Comparison of ENCODE assay signal across 8 cellular contexts in genomic region chr1:62783736-62784508, GRCh38. TPM values are rescaled to one million over a fixed set of nuclear protein-coding genes. Genes with fewer than 3 reads are reported as not detected.
A peak's percentile ranks its signal among the peaks of the same experiment; 100 is the strongest.
DNase-seq lines count a peak whose midpoint lies in the region; ATAC-seq and TF ChIP-seq lines count a peak whose summit lies in the region.

A gene with protein sequence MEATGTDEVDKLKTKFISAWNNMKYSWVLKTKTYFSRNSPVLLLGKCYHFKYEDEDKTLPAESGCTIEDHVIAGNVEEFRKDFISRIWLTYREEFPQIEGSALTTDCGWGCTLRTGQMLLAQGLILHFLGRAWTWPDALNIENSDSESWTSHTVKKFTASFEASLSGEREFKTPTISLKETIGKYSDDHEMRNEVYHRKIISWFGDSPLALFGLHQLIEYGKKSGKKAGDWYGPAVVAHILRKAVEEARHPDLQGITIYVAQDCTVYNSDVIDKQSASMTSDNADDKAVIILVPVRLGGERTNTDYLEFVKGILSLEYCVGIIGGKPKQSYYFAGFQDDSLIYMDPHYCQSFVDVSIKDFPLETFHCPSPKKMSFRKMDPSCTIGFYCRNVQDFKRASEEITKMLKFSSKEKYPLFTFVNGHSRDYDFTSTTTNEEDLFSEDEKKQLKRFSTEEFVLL (plus strand): TSS chr1:62784132. CDS start chr1:62803787, 19,655 bp downstream.

- no peaks in the 10 kb centered on the region for H3F3A ChIP-seq in GM23338 (replicated peaks; ENCODE audit: low read depth)

- peak within 1 kb of the TSS; percentile 56 for H2AFZ ChIP-seq in GM23338

- no peaks in the 10 kb centered on the region for H3K9me3 Mint-ChIP-seq in GM23338
- no peaks in the 10 kb centered on the region for H3K9me3 Mint-ChIP-seq in activated T-helper 1 cell treated with anti-CD3 and anti-CD28 coated beads, Interleukin-12 subunit alpha, Interleukin-12 subunit beta, Interleukin-2, Interleukin-4 antibody, amounts not matched to agents 30 ng/mL and 10 ng/mL and 1 ng/mL, durations not matched to agents 14 hours and 24 hours and 36 hours
- H3K9me3 Mint-ChIP-seq in naive thymus-derived CD8-positive, alpha-beta T cell = no peaks in the 10 kb centered on the region

- peaks cover 2% of the 10 kb centered on the region for H3K27me3 Mint-ChIP-seq in GM23338 (ENCODE audit: insufficient read depth, low read depth, poor library complexity)
- peaks cover 4% of the 10 kb centered on the region for H3K27me3 Mint-ChIP-seq in activated T-helper 1 cell treated with anti-CD3 and anti-CD28 coated beads, Interleukin-12 subunit alpha, Interleukin-12 subunit beta, Interleukin-2, Interleukin-4 antibody, amounts not matched to agents 30 ng/mL and 10 ng/mL and 1 ng/mL, durations not matched to agents 14 hours and 24 hours and 36 hours (ENCODE audit: insufficient read depth)
- peaks cover 1 to 9% (median 7%) of the 10 kb centered on the region in 5 donors for H3K27me3 Mint-ChIP-seq in naive thymus-derived CD8-positive, alpha-beta T cell

- no peak within 1 kb of the TSS for H3K4me3 Mint-ChIP-seq in GM23338
- no peak within 1 kb of the TSS for H3K4me3 Mint-ChIP-seq in activated T-helper 1 cell treated with anti-CD3 and anti-CD28 coated beads, Interleukin-12 subunit alpha, Interleukin-12 subunit beta, Interleukin-2, Interleukin-4 antibody, amounts not matched to agents 30 ng/mL and 10 ng/mL and 1 ng/mL, durations not matched to agents 14 hours and 24 hours and 36 hours
- no peak within 1 kb of the TSS for H3K4me3 Mint-ChIP-seq in naive thymus-derived CD8-positive, alpha-beta T cell

- POLR2A ChIA-PET in naive thymus-derived CD8-positive, alpha-beta T cell (lab: Charles Lee) = interaction anchor here (0.7 to 1.0 kb wide), 2 partner anchors 150 to 348 kb away, joined by 4 to 6 read pairs; no protein-coding TSS in a partner anchor

- no peaks in the 10 kb centered on the region for H3K36me3 Mint-ChIP-seq in GM23338 (ENCODE audit: low read depth)
- no peaks in the 10 kb centered on the region for H3K36me3 Mint-ChIP-seq in activated T-helper 1 cell treated with anti-CD3 and anti-CD28 coated beads, Interleukin-12 subunit alpha, Interleukin-12 subunit beta, Interleukin-2, Interleukin-4 antibody, amounts not matched to agents 30 ng/mL and 10 ng/mL and 1 ng/mL, durations not matched to agents 14 hours and 24 hours and 36 hours (ENCODE audit: low read depth)
- H3K36me3 Mint-ChIP-seq in naive thymus-derived CD8-positive, alpha-beta T cell = peaks cover 0 to 2% (median 0%) of the 10 kb centered on the region in 3 donors

- H3K4me2 ChIP-seq in GM23338 = peak within 1 kb of the TSS; percentile 88

- peak; percentile 98 for ATAC-seq in GM23338
- ATAC-seq in naive thymus-derived CD8-positive, alpha-beta T cell = peak; percentile 95

- H3K79me2 ChIP-seq in GM23338 (replicated peaks; ENCODE audit: insufficient read depth) = peaks cover 44% of the 10 kb centered on the region

- no peaks in the 10 kb centered on the region for H3K36me3 ChIP-seq in GM23338 (ENCODE audit: insufficient read depth)

- intact Hi-C loops in activated T-helper 1 cell treated with anti-CD3 and anti-CD28 coated beads, Interleukin-12 subunit alpha, Interleukin-12 subunit beta, Interleukin-2, Interleukin-4 antibody, amounts not matched to agents 30 ng/mL and 10 ng/mL and 1 ng/mL, durations not matched to agents 14 hours and 24 hours and 36 hours (cut with micrococcal nuclease) = loop anchor here (1.0 to 10.0 kb wide), 7 partner anchors 96 to 1469 kb away; partner anchors contain the start of genes ALG6, DOCK7, EFCAB7 and ITGB3BP

- H4K20me1 ChIP-seq in GM23338 (replicated peaks; ENCODE audit: insufficient read depth) = no peaks in the 10 kb centered on the region

- no peaks in the 10 kb centered on the region; the same call in 1 of the 2 replicates for H3K4me1 ChIP-seq in GM23338 (ENCODE audit: insufficient read depth)

- peak within 1 kb of the TSS; percentile 60 for H3K4me3 ChIP-seq in GM23338

- H3K27ac Mint-ChIP-seq in GM23338 = no peak within 1 kb of the TSS
- H3K27ac Mint-ChIP-seq in activated T-helper 1 cell treated with anti-CD3 and anti-CD28 coated beads, Interleukin-12 subunit alpha, Interleukin-12 subunit beta, Interleukin-2, Interleukin-4 antibody, amounts not matched to agents 30 ng/mL and 10 ng/mL and 1 ng/mL, durations not matched to agents 14 hours and 24 hours and 36 hours = no peak within 1 kb of the TSS
- no peak within 1 kb of the TSS for H3K27ac Mint-ChIP-seq in naive thymus-derived CD8-positive, alpha-beta T cell

- no peaks in the 10 kb centered on the region for H3K27me3 ChIP-seq in GM23338 (ENCODE audit: insufficient read depth)

- DNase-seq in Daoy (ENCODE audit: low read depth) (peak; percentile 99), GM23338 (ENCODE audit: low spot score) (peak; percentile 99), Kasumi-1 (lab: John Stamatoyannopoulos, UW) (peak; percentile 94 to 96), RKO (ENCODE audit: low spot score) (peak; percentile 97), fibroblast of peridontal ligament (ENCODE audit: extremely low read depth) (peak; percentile 97)
- DNase-seq in activated T-helper 1 cell treated with anti-CD3 and anti-CD28 coated beads, Interleukin-12 subunit alpha, Interleukin-12 subunit beta, Interleukin-2, Interleukin-4 antibody, amounts not matched to agents 30 ng/mL and 10 ng/mL and 1 ng/mL, durations not matched to agents 14 hours and 24 hours and 36 hours (ENCODE audit: low spot score) = peak; percentile 90
- DNase-seq in naive thymus-derived CD8-positive, alpha-beta T cell = peak; percentile 81 to 98 (median 92)
- peak; percentile 87 to 97 (median 94) for DNase-seq in stimulated activated naive CD4-positive, alpha-beta T cell (lab: John Stamatoyannopoulos, UW)

- no peak within 1 kb of the TSS for H3K27ac ChIP-seq in GM23338 (ENCODE audit: low read depth)

- no peaks in the 10 kb centered on the region for H3K9me2 ChIP-seq in GM23338 (ENCODE audit: insufficient read depth)

- TF ChIP-seq CTCF in GM23338 (conservative IDR thresholded peaks at IDR 0.05; ENCODE audit: low read depth in 2 of 2) = no peak

- peaks cover 4% of the 10 kb centered on the region for H3K4me1 Mint-ChIP-seq in GM23338
- peaks cover 8% of the 10 kb centered on the region for H3K4me1 Mint-ChIP-seq in activated T-helper 1 cell treated with anti-CD3 and anti-CD28 coated beads, Interleukin-12 subunit alpha, Interleukin-12 subunit beta, Interleukin-2, Interleukin-4 antibody, amounts not matched to agents 30 ng/mL and 10 ng/mL and 1 ng/mL, durations not matched to agents 14 hours and 24 hours and 36 hours (ENCODE audit: low read depth)
- peaks cover 9 to 20% (median 13%) of the 10 kb centered on the region in 4 donors for H3K4me1 Mint-ChIP-seq in naive thymus-derived CD8-positive, alpha-beta T cell

TF ChIP-seq in GM23338, 12 proteins besides CTCF, POLR2A, EP300 and RAD21 (continues in another document):
- TF ChIP-seq NANOG (IDR thresholded peaks at IDR 0.05; ENCODE audit: borderline replicate concordance) (no peak), REST (IDR thresholded peaks at IDR 0.05; ENCODE audit: unreplicated experiment) (no peak), POLR2AphosphoS5 (IDR thresholded peaks at IDR 0.05; ENCODE audit: low read depth) (peak; percentile 94), CREB1 (CRISPR knock-in tag; IDR thresholded peaks at IDR 0.05; ENCODE audit: low read depth) (peak; percentile 84), EZH2phosphoT487 (IDR thresholded peaks at IDR 0.05; ENCODE audit: unreplicated experiment) (no peak), STAT1 (IDR thresholded peaks at IDR 0.05; ENCODE audit: unreplicated experiment) (no peak), ZNF114 (CRISPR knock-in tag; IDR thresholded peaks at IDR 0.05) (no peak), ZNF331 (CRISPR knock-in tag; IDR thresholded peaks at IDR 0.05; ENCODE audit: low read depth) (no peak)
- TF ChIP-seq, protein P1, sequence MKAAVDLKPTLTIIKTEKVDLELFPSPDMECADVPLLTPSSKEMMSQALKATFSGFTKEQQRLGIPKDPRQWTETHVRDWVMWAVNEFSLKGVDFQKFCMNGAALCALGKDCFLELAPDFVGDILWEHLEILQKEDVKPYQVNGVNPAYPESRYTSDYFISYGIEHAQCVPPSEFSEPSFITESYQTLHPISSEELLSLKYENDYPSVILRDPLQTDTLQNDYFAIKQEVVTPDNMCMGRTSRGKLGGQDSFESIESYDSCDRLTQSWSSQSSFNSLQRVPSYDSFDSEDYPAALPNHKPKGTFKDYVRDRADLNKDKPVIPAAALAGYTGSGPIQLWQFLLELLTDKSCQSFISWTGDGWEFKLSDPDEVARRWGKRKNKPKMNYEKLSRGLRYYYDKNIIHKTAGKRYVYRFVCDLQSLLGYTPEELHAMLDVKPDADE (IDR thresholded peaks at IDR 0.05) = peak; percentile 95

RNA-seq across cellular contexts. Expression of the gene that starts here (rescaled TPM):
- 13.8 and 14.1 TPM in 2 replicates for total RNA-seq in Daoy (2014; rRNA removed; shearing (Covaris generic))
- total RNA-seq in GM23338 (2014; rRNA removed; shearing (Covaris generic)) = 15.7 and 22.1 TPM in 2 replicates
- 13.7 and 18.6 TPM in 2 replicates for polyA plus RNA-seq in GM23338 (2016; fragmentation: Nextera tagmentation; extraction: Ambion mirVana)
- total RNA-seq in activated T-helper 1 cell treated with anti-CD3 and anti-CD28 coated beads, Interleukin-12 subunit alpha, Interleukin-12 subunit beta, Interleukin-2, Interleukin-4 antibody, amounts not matched to agents 30 ng/mL and 10 ng/mL and 1 ng/mL, durations not matched to agents 14 hours and 24 hours and 36 hours = 8.8 TPM in 2 replicates
- 10 to 100 TPM; 18.3 TPM for total RNA-seq in naive thymus-derived CD8-positive, alpha-beta T cell
- polyA plus RNA-seq in naive thymus-derived CD8-positive, alpha-beta T cell = 10 to 100 TPM; 13.6 to 17.0 (median 13.6) TPM
